In genomic region chr1:113018911-113019310, GRCh38 we compare ENCODE assay signal across 1 cellular context.
TF ChIP-seq lines count a peak whose summit lies in the region.

No MANE protein-coding gene starts in this region.

TF ChIP-seq in GM12878, 131 proteins besides CTCF, POLR2A, EP300 and RAD21 (continued from another document):
- TF ChIP-seq ZBTB40 (IDR thresholded peaks at IDR 0.05; ENCODE audit: borderline replicate concordance), result no peak
- no peak for TF ChIP-seq BRCA1 (IDR thresholded peaks at IDR 0.05; ENCODE audit: low read depth, low read length)
- no peak for TF ChIP-seq MEF2B (IDR thresholded peaks at IDR 0.05; ENCODE audit: partially characterized antibody, poor library complexity, severe bottlenecking)
- no peak for TF ChIP-seq EZH2 (IDR thresholded peaks at IDR 0.05; ENCODE audit: borderline replicate concordance, control insufficient read depth, low read depth, low read length)
- TF ChIP-seq ZNF274 (IDR thresholded peaks at IDR 0.05; ENCODE audit: insufficient read depth, insufficient read length), result no peak
- TF ChIP-seq RAD51 (IDR thresholded peaks at IDR 0.05), result no peak
- no peak for TF ChIP-seq RCOR1 (conservative IDR thresholded peaks at IDR 0.05; ENCODE audit: low read depth, low read length)
- TF ChIP-seq USF2 (IDR thresholded peaks at IDR 0.05; ENCODE audit: borderline replicate concordance, low read depth, low read length), result no peak
- TF ChIP-seq ZZZ3 (IDR thresholded peaks at IDR 0.05; ENCODE audit: control insufficient read depth, insufficient read length, low read depth), result no peak
- no peak for TF ChIP-seq YY1 (IDR thresholded peaks at IDR 0.05; ENCODE audit: low read depth, low read length)
- no peak for TF ChIP-seq PAX8 (IDR thresholded peaks at IDR 0.05)
- no peak for TF ChIP-seq CBX3 (IDR thresholded peaks at IDR 0.05; ENCODE audit: borderline replicate concordance, low read depth)
- no peak for TF ChIP-seq CREB1 (IDR thresholded peaks at IDR 0.05; ENCODE audit: low read depth)
- no peak for TF ChIP-seq CEBPB (IDR thresholded peaks at IDR 0.05; ENCODE audit: borderline replicate concordance in 1 of 2, low read depth in 2 of 2, low read length in 2 of 2)
- no peak for TF ChIP-seq SIN3A (IDR thresholded peaks at IDR 0.05; ENCODE audit: low read depth, low read length)
- TF ChIP-seq MXI1 (IDR thresholded peaks at IDR 0.05; ENCODE audit: low read depth, low read length), result no peak
